Comparison of ENCODE assay signal across 30 cellular contexts in the genomic region with DNA sequence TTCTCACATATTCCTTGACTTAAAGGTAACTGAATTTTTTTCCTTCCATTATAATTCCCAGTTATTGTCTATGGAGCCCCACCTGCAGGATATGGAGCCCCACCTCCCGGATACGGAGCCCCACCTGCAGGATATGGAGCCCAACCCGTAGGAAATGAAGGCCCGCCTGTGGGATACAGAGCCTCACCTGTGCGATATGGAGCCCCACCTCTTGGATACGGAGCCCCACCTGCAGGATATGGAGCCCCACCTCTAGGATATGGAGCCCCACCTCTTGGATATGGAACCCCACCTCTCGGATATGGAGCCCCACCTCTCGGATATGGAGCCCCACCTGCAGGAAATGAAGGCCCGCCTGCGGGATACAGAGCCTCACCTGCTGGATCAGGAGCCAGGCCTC. TPM values are rescaled to one million over a fixed set of nuclear protein-coding genes. Genes with fewer than 3 reads are reported as not detected.
"Had no signal": no experiment of that assay in that cellular context is flagged by ENCODE, and none has a peak within 500 bp of the region (broad histone marks: within the 10 kb centered on the region; RNA-seq: fewer than 3 reads in every experiment).

No MANE protein-coding gene starts in this region.

- H3K4me1 ChIP-seq: adrenal gland, body of pancreas, gastroesophageal sphincter had no signal

- H3K27me3 ChIP-seq: adrenal gland, body of pancreas, esophagus squamous epithelium, gastroesophageal sphincter, heart right ventricle had no signal

- H3K4me3 Mint-ChIP-seq: activated CD8-positive, alpha-beta T cell treated with anti-CD3 and anti-CD28 coated beads for 36 hours; activated naive CD4-positive, alpha-beta T cell treated with anti-CD3 and anti-CD28 coated beads for 36 hours; activated naive CD4-positive, alpha-beta T cell treated with anti-CD3 and anti-CD28 coated beads, Interleukin-2, amount 50 U/mL, for 24 hours; activated naive CD8-positive, alpha-beta T cell treated with anti-CD3 and anti-CD28 coated beads for 36 hours; activated naive CD8-positive, alpha-beta T cell treated with anti-CD3 and anti-CD28 coated beads, Interleukin-2, amount 50 U/mL, for 24 hours; activated T-cell treated with anti-CD3 and anti-CD28 coated beads, Interleukin-2, amount 50 U/mL, for 4 hours; effector memory CD8-positive, alpha-beta T cell had no signal

- H3K9me3 ChIP-seq: adrenal gland, body of pancreas, esophagus squamous epithelium, gastroesophageal sphincter, heart right ventricle had no signal

- H3K27ac Mint-ChIP-seq: activated CD8-positive, alpha-beta T cell treated with anti-CD3 and anti-CD28 coated beads for 36 hours; activated naive CD4-positive, alpha-beta T cell treated with anti-CD3 and anti-CD28 coated beads for 36 hours; activated naive CD4-positive, alpha-beta T cell treated with anti-CD3 and anti-CD28 coated beads, Interleukin-2, amount 50 U/mL, for 24 hours; activated naive CD8-positive, alpha-beta T cell treated with anti-CD3 and anti-CD28 coated beads for 36 hours; activated naive CD8-positive, alpha-beta T cell treated with anti-CD3 and anti-CD28 coated beads, Interleukin-2, amount 50 U/mL, for 24 hours; activated T-helper 2 cell treated with anti-CD3 and anti-CD28 coated beads, Interferon-gamma antibody, Interleukin-2, Interleukin-4, amounts not matched to agents 10 μg/mL and 5 μg/mL and 100 μg/mL, durations not matched to agents 14 hours and 24 hours and 36 hours; effector memory CD8-positive, alpha-beta T cell had no signal

- H3K4me3 ChIP-seq: adrenal gland, body of pancreas, esophagus squamous epithelium, gastroesophageal sphincter, heart right ventricle had no signal

- H3K9me3 Mint-ChIP-seq: activated CD8-positive, alpha-beta T cell treated with anti-CD3 and anti-CD28 coated beads for 36 hours; activated naive CD4-positive, alpha-beta T cell treated with anti-CD3 and anti-CD28 coated beads for 36 hours; activated naive CD4-positive, alpha-beta T cell treated with anti-CD3 and anti-CD28 coated beads, Interleukin-2, amount 50 U/mL, for 24 hours; activated naive CD8-positive, alpha-beta T cell treated with anti-CD3 and anti-CD28 coated beads for 36 hours; activated naive CD8-positive, alpha-beta T cell treated with anti-CD3 and anti-CD28 coated beads, Interleukin-2, amount 50 U/mL, for 24 hours; activated T-cell treated with anti-CD3 and anti-CD28 coated beads, Interleukin-2, amount 50 U/mL, for 4 hours; activated T-helper 2 cell treated with anti-CD3 and anti-CD28 coated beads, Interferon-gamma antibody, Interleukin-2, Interleukin-4, amounts not matched to agents 10 μg/mL and 5 μg/mL and 100 μg/mL, durations not matched to agents 14 hours and 24 hours and 36 hours; effector memory CD8-positive, alpha-beta T cell had no signal

- DNase-seq: activated CD4-positive, alpha-beta T cell treated with anti-CD3 and anti-CD28 coated beads for 1 hour; activated CD4-positive, alpha-beta T cell treated with anti-CD3 and anti-CD28 coated beads for 4 hours; activated CD4-positive, alpha-beta T cell treated with anti-CD3 and anti-CD28 coated beads, Interleukin-2, amount 50 U/mL, for 1 hour; activated CD4-positive, alpha-beta T cell treated with anti-CD3 and anti-CD28 coated beads, Interleukin-2, amount 50 U/mL, for 48 hours; activated CD8-positive, alpha-beta memory T cell treated with anti-CD3 and anti-CD28 coated beads for 24 hours; activated CD8-positive, alpha-beta T cell treated with anti-CD3 and anti-CD28 coated beads for 36 hours; activated effector memory CD4-positive, alpha-beta T cell treated with anti-CD3 and anti-CD28 coated beads, Interleukin-2, amount 50 U/mL, for 16 hours; activated naive CD4-positive, alpha-beta T cell treated with anti-CD3 and anti-CD28 coated beads for 36 hours; activated naive CD8-positive, alpha-beta T cell treated with anti-CD3 and anti-CD28 coated beads for 36 hours; activated naive CD8-positive, alpha-beta T cell treated with anti-CD3 and anti-CD28 coated beads, Interleukin-2, amount 50 U/mL, for 24 hours; activated T-cell treated with anti-CD3 and anti-CD28 coated beads, Interleukin-2, amount 50 U/mL, for 4 hours; adrenal gland; amygdala; aorta; body of pancreas; caudate nucleus; cortex of kidney; dermis blood vessel endothelial cell; effector CD4-positive, alpha-beta T cell; effector memory CD8-positive, alpha-beta T cell; esophagus squamous epithelium; foreskin melanocyte; heart right ventricle; hippocampal formation; T-helper 2 cell had no signal

- H3K36me3 Mint-ChIP-seq: activated naive CD4-positive, alpha-beta T cell treated with anti-CD3 and anti-CD28 coated beads, Interleukin-2, amount 50 U/mL, for 24 hours; activated naive CD8-positive, alpha-beta T cell treated with anti-CD3 and anti-CD28 coated beads for 36 hours had no signal

- H3K27ac ChIP-seq: adrenal gland, body of pancreas, epithelial cell of prostate, esophagus squamous epithelium, gastroesophageal sphincter, heart right ventricle had no signal

- ATAC-seq: activated CD8-positive, alpha-beta T cell treated with anti-CD3 and anti-CD28 coated beads for 36 hours; activated naive CD8-positive, alpha-beta T cell treated with anti-CD3 and anti-CD28 coated beads, Interleukin-2, amount 50 U/mL, for 24 hours; activated T-cell treated with anti-CD3 and anti-CD28 coated beads, Interleukin-2, amount 50 U/mL, for 4 hours; body of pancreas; effector memory CD8-positive, alpha-beta T cell; gastroesophageal sphincter; heart right ventricle had no signal

- H3K27me3 Mint-ChIP-seq: activated CD8-positive, alpha-beta T cell treated with anti-CD3 and anti-CD28 coated beads for 36 hours; activated naive CD4-positive, alpha-beta T cell treated with anti-CD3 and anti-CD28 coated beads, Interleukin-2, amount 50 U/mL, for 24 hours; activated naive CD8-positive, alpha-beta T cell treated with anti-CD3 and anti-CD28 coated beads for 36 hours; activated naive CD8-positive, alpha-beta T cell treated with anti-CD3 and anti-CD28 coated beads, Interleukin-2, amount 50 U/mL, for 24 hours; effector memory CD8-positive, alpha-beta T cell had no signal

- H3K36me3 ChIP-seq: adrenal gland, esophagus squamous epithelium, gastroesophageal sphincter, heart right ventricle had no signal

RNA-seq across cellular contexts. Expression of gene WBP2NL, which starts 28.1 kb away (rescaled TPM):
- total RNA-seq: chondrocyte had no signal
